ENCODE assay signal across 8 cellular contexts in genomic region chr15:75516513-75516912, GRCh38.
DNase-seq lines count a peak whose midpoint lies in the region; ATAC-seq and TF ChIP-seq lines count a peak whose summit lies in the region.
"Not testable (repeated sequence)": the region's sequence is repeated elsewhere in the genome, so short reads cannot be mapped to it uniquely, and the experiment has no call there.

No MANE protein-coding gene starts in this region.

- not testable (repeated sequence) for H3K4me1 ChIP-seq in Peyer's patch; adrenal gland (replicated peaks in 1 of 2); mucosa of descending colon (ENCODE audit: low read depth); tibial artery

- H3K36me3 ChIP-seq in Peyer's patch, result peaks cover 0 to 84% (median 0%) of the 10 kb centered on the region in 3 donors
- peaks cover 0 to 56% of the 10 kb centered on the region in 2 donors for H3K36me3 ChIP-seq in adrenal gland (replicated peaks in 1 of 2)
- not testable (repeated sequence) for H3K36me3 ChIP-seq in mucosa of descending colon (ENCODE audit: low read depth)
- peaks cover 23 to 81% (median 48%) of the 10 kb centered on the region in 3 donors for H3K36me3 ChIP-seq in tibial artery

- 61 to 78% (median 71%) methylated on average over 7 to 12 of the region's 12 CpGs for WGBS in adrenal gland, 4 donors

- H3K4me3 ChIP-seq in Peyer's patch, adrenal gland, mucosa of descending colon, tibial artery: not testable (repeated sequence)

- H3K36me3 Mint-ChIP-seq in Calu3 (ENCODE audit: insufficient read depth, unreplicated experiment), result peaks cover 39% of the 10 kb centered on the region

- BruUV-seq in Calu3 (replicated peaks; lab: Mats Ljungman, UMichigan), result not testable (repeated sequence)

- intact Hi-C loops in Calu3 (cut with micrococcal nuclease; ENCODE audit: unreplicated experiment); mucosa of descending colon (cut with DNase I, micrococcal nuclease): not testable (repeated sequence)
- intact Hi-C loops in adrenal gland (cut with DNase I) (loop anchor here (5.0 to 10.0 kb wide), 2 partner anchors 62 to 66 kb away; partner anchors contain the start of gene SIN3A (in 1 of the 2)), tibial artery (cut with DNase I; ENCODE audit: low total_unique reads) (loop anchor here (10.0 kb wide), 1 partner anchor 108 kb away; the partner anchor contains the start of gene SNUPN)

- ATAC-seq in mucosa of descending colon, result peak; percentile 99

- H3K27me3 Mint-ChIP-seq in Calu3 (ENCODE audit: unreplicated experiment), result not testable (repeated sequence)

- H3K9me3 Mint-ChIP-seq in Calu3 (ENCODE audit: low read depth, unreplicated experiment), result not testable (repeated sequence)

- DNase-seq in Calu3 (peak; percentile 46), HK-2 (ENCODE audit: unreplicated experiment) (peak; percentile 14), Peyer's patch (peak in 2 of 3 donors; percentile 53 to 74), adrenal gland (peak; percentile 72 to 84 (median 80)), dedifferentiated amniotic fluid mesenchymal stem cell (ENCODE audit: extremely low spot score) (peak; percentile 35), foreskin melanocyte (peak; percentile 9), mucosa of descending colon (peak in 2 of 3 donors; percentile 45 to 70), tibial artery (peak; percentile 49 to 80)

- H3K27ac ChIP-seq in Peyer's patch (peak overlapping the region in 1 of 4 donors; percentile 55), tibial artery (peak overlapping the region in 1 of 2 donors; percentile 41)
- not testable (repeated sequence) for H3K27ac ChIP-seq in adrenal gland

- not testable (repeated sequence) for H3K4me3 Mint-ChIP-seq in Calu3 (ENCODE audit: low read depth, unreplicated experiment)

- H3K27ac Mint-ChIP-seq in Calu3 (ENCODE audit: unreplicated experiment), result not testable (repeated sequence)

- H3K27me3 ChIP-seq in Peyer's patch, adrenal gland, tibial artery: not testable (repeated sequence)

- not testable (repeated sequence) for H3K9me3 ChIP-seq in Peyer's patch; adrenal gland (replicated peaks in 1 of 3); mucosa of descending colon; tibial artery

- not testable (repeated sequence) for TF ChIP-seq CTCF in Calu3 (IDR thresholded peaks at IDR 0.05; ENCODE audit: unreplicated experiment); Peyer's patch (IDR thresholded peaks at IDR 0.05); adrenal gland (IDR thresholded peaks at IDR 0.05); mucosa of descending colon (IDR thresholded peaks at IDR 0.05); tibial artery (IDR thresholded peaks at IDR 0.05)

- CTCF ChIA-PET in Calu3 (lab: Charles Lee), result interaction anchor here (0.7 kb wide), 1 partner anchor 131 kb away, joined by 3 read pairs; no protein-coding TSS in a partner anchor

- not testable (repeated sequence) for H3K4me1 Mint-ChIP-seq in Calu3 (ENCODE audit: low read depth, unreplicated experiment)

- not testable (repeated sequence) for TF ChIP-seq POLR2A in Peyer's patch (IDR thresholded peaks at IDR 0.05); adrenal gland (IDR thresholded peaks at IDR 0.05)

Comparison
In these comparisons a context has a peak if more than half of its experiments do, and no peak if none do; other contexts are left out.
1. DNase-seq: peak in every context shown above with its lines; median percentile 80 in adrenal gland; 64 in tibial artery; 64 in Peyer's patch; 58 in mucosa of descending colon; 46 in Calu3; 35 in dedifferentiated amniotic fluid mesenchymal stem cell; 14 in HK-2; 9 in foreskin melanocyte.